ENCODE assay signal across 8 cellular contexts in the genomic region with DNA sequence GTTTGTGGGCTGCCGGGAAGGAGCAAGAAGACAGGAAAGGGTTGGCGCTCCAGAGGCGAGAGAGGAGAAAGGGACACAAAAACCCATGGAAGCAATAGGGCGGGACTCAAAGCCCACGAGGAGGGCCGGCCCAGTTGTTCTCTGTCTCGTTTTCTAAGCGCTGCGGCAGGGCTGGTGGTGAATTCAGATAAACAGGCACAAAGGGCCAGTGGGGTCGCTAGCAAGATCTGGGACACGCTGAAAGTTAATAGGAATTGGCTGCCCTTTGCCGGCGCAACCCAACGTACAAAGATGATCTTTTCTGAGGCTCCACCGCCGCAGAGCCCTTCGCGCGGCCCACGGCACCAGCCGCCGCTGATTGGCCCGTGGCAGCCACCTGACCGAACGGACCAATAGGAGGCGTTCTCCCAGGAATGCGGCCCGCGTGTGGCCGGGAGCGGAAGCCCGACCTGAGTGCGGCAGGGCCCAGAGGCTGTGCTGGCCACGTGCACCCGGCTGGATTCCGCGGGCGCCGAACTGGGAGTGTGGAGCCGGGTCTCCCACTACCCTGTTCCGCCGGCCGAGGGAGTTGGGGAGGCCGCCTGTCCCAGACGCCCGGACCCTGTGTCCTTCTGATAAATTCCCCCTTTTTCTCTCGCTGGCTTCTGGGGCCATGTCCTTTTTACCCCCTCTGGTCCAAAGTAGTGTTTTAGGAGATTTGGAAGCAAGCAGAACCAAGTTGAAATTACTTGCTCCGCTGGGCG. TPM values are rescaled to one million over a fixed set of nuclear protein-coding genes. Genes with fewer than 3 reads are reported as not detected.
DNase-seq lines count a peak whose midpoint lies in the region; ATAC-seq and TF ChIP-seq lines count a peak whose summit lies in the region.

No MANE protein-coding gene starts in this region.

- H3K36me3 ChIP-seq in HUES64 (ENCODE audit: insufficient read depth, low read length), result no peaks in the 10 kb centered on the region

- 70% methylated on average over 49 of the region's 49 CpGs for WGBS in HUES64

- ATAC-seq in stimulated activated naive CD8-positive, alpha-beta T cell treated with anti-CD3 and anti-CD28 coated beads, Interleukin-15, amount 100 ng/mL, for 72 hours, result peak; percentile 97
- ATAC-seq in HG02970 (IDR thresholded peaks at IDR 0.05; ENCODE audit: low FRiP score, unreplicated experiment), result no peak

- peak overlapping the region; percentile 57 for H3K9ac ChIP-seq in HUES64 (ENCODE audit: low read depth, low read length)

- H3K4me3 ChIP-seq in HUES64 (ENCODE audit: low read length) (no peak overlapping the region), fibroblast of the aortic adventitia (ENCODE audit: low read depth, low read length) (no peak overlapping the region)

- no peaks in the 10 kb centered on the region for H3K4me1 ChIP-seq in HUES64 (ENCODE audit: insufficient read depth, low read length)

- peak overlapping the region; percentile 63 for H3K27ac Mint-ChIP-seq in activated T-helper 2 cell treated with anti-CD3 and anti-CD28 coated beads, Interferon-gamma antibody, Interleukin-2, Interleukin-4, amounts not matched to agents 10 μg/mL and 5 μg/mL and 100 μg/mL, durations not matched to agents 14 hours and 24 hours and 36 hours
- peak overlapping the region; percentile 84 to 94 for H3K27ac Mint-ChIP-seq in stimulated activated naive CD8-positive, alpha-beta T cell treated with anti-CD3 and anti-CD28 coated beads, Interleukin-15, amount 100 ng/mL, for 72 hours

- H3K27me3 ChIP-seq in HUES64 (ENCODE audit: insufficient read depth, low read length), result no peaks in the 10 kb centered on the region

- H3K9me3 ChIP-seq in HUES64 (ENCODE audit: insufficient read depth, low read depth, low read length), result no peaks in the 10 kb centered on the region

- TF ChIP-seq CTCF in fibroblast of the aortic adventitia (IDR thresholded peaks at IDR 0.05; ENCODE audit: insufficient read depth, low read length), result no peak

- H3K27me3 Mint-ChIP-seq in activated T-helper 2 cell treated with anti-CD3 and anti-CD28 coated beads, Interferon-gamma antibody, Interleukin-2, Interleukin-4, amounts not matched to agents 10 μg/mL and 5 μg/mL and 100 μg/mL, durations not matched to agents 14 hours and 24 hours and 36 hours (ENCODE audit: low read depth), result no peaks in the 10 kb centered on the region
- H3K27me3 Mint-ChIP-seq in stimulated activated naive CD8-positive, alpha-beta T cell treated with anti-CD3 and anti-CD28 coated beads, Interleukin-15, amount 100 ng/mL, for 72 hours, result no peaks in the 10 kb centered on the region

- intact Hi-C loops in activated T-helper 2 cell treated with anti-CD3 and anti-CD28 coated beads, Interferon-gamma antibody, Interleukin-2, Interleukin-4, amounts not matched to agents 10 μg/mL and 5 μg/mL and 100 μg/mL, durations not matched to agents 14 hours and 24 hours and 36 hours (cut with micrococcal nuclease), result loop anchor here (1.0 to 5.0 kb wide), 2 partner anchors 16 to 50 kb away; a partner anchor contains a TSS

- no peak overlapping the region for H3K27ac ChIP-seq in HUES64 (ENCODE audit: low read depth, low read length)

- no peaks in the 10 kb centered on the region for H3K36me3 Mint-ChIP-seq in activated T-helper 2 cell treated with anti-CD3 and anti-CD28 coated beads, Interferon-gamma antibody, Interleukin-2, Interleukin-4, amounts not matched to agents 10 μg/mL and 5 μg/mL and 100 μg/mL, durations not matched to agents 14 hours and 24 hours and 36 hours (ENCODE audit: low read depth)

- peaks cover 14% of the 10 kb centered on the region for H3K4me1 Mint-ChIP-seq in activated T-helper 2 cell treated with anti-CD3 and anti-CD28 coated beads, Interferon-gamma antibody, Interleukin-2, Interleukin-4, amounts not matched to agents 10 μg/mL and 5 μg/mL and 100 μg/mL, durations not matched to agents 14 hours and 24 hours and 36 hours (ENCODE audit: low read depth)
- H3K4me1 Mint-ChIP-seq in stimulated activated naive CD8-positive, alpha-beta T cell treated with anti-CD3 and anti-CD28 coated beads, Interleukin-15, amount 100 ng/mL, for 72 hours, result peaks cover 27% of the 10 kb centered on the region

- no peaks in the 10 kb centered on the region for H3K9me3 Mint-ChIP-seq in activated T-helper 2 cell treated with anti-CD3 and anti-CD28 coated beads, Interferon-gamma antibody, Interleukin-2, Interleukin-4, amounts not matched to agents 10 μg/mL and 5 μg/mL and 100 μg/mL, durations not matched to agents 14 hours and 24 hours and 36 hours
- H3K9me3 Mint-ChIP-seq in stimulated activated naive CD8-positive, alpha-beta T cell treated with anti-CD3 and anti-CD28 coated beads, Interleukin-15, amount 100 ng/mL, for 72 hours, result no peaks in the 10 kb centered on the region

- DNase-seq in DMS114 treated with DMSO at 0.1 percent for 48 hours (lab: John Stamatoyannopoulos, UW; ENCODE audit: unreplicated experiment) (peak; percentile 53), fibroblast of the aortic adventitia (ENCODE audit: low read depth) (peak; percentile 81), occipital lobe (lab: John Stamatoyannopoulos, UW) (peak; percentile 86), SW 1271 (lab: John Stamatoyannopoulos, UW) (no peak)
- DNase-seq in activated T-helper 2 cell treated with anti-CD3 and anti-CD28 coated beads, Interferon-gamma antibody, Interleukin-2, Interleukin-4, amounts not matched to agents 10 μg/mL and 5 μg/mL and 100 μg/mL, durations not matched to agents 14 hours and 24 hours and 36 hours (ENCODE audit: low spot score), result peak; percentile 75
- DNase-seq in stimulated activated naive CD8-positive, alpha-beta T cell treated with anti-CD3 and anti-CD28 coated beads, Interleukin-15, amount 100 ng/mL, for 72 hours, result peak; percentile 80 to 90

- peak overlapping the region; percentile 59 for H3K4me3 Mint-ChIP-seq in activated T-helper 2 cell treated with anti-CD3 and anti-CD28 coated beads, Interferon-gamma antibody, Interleukin-2, Interleukin-4, amounts not matched to agents 10 μg/mL and 5 μg/mL and 100 μg/mL, durations not matched to agents 14 hours and 24 hours and 36 hours (ENCODE audit: low read depth)
- H3K4me3 Mint-ChIP-seq in stimulated activated naive CD8-positive, alpha-beta T cell treated with anti-CD3 and anti-CD28 coated beads, Interleukin-15, amount 100 ng/mL, for 72 hours, result peak overlapping the region; percentile 72 to 78

RNA-seq across cellular contexts. Expression of a gene that starts 16.8 kb away (rescaled TPM):
- polyA plus RNA-seq in HUES64 (2013, experiment 1 of 2), result 47.0 TPM
- polyA plus RNA-seq in HUES64 (2013, experiment 2 of 2), result 40.2 TPM
- total RNA-seq in activated T-helper 2 cell treated with anti-CD3 and anti-CD28 coated beads, Interferon-gamma antibody, Interleukin-2, Interleukin-4, amounts not matched to agents 10 μg/mL and 5 μg/mL and 100 μg/mL, durations not matched to agents 14 hours and 24 hours and 36 hours, result 100.0 and 103 TPM in 2 replicates
- total RNA-seq in fibroblast of the aortic adventitia (ENCODE audit: low replicate concordance) (50.3 and 136 TPM in 2 replicates), occipital lobe (89.8 TPM)

RNA-seq across cellular contexts. Expression of a gene that starts 30.1 kb away (rescaled TPM):
- polyA plus RNA-seq in HUES64 (2013, experiment 1 of 2), result 41.5 TPM
- 41.3 TPM for polyA plus RNA-seq in HUES64 (2013, experiment 2 of 2)
- 1.1 and 1.2 TPM in 2 replicates for total RNA-seq in activated T-helper 2 cell treated with anti-CD3 and anti-CD28 coated beads, Interferon-gamma antibody, Interleukin-2, Interleukin-4, amounts not matched to agents 10 μg/mL and 5 μg/mL and 100 μg/mL, durations not matched to agents 14 hours and 24 hours and 36 hours
- 0.74 TPM in 1 of 2 replicates, not detected in the other for total RNA-seq in fibroblast of the aortic adventitia (ENCODE audit: low replicate concordance)
- 1.6 TPM for total RNA-seq in occipital lobe

Comparison
In these comparisons a context has a peak if more than half of its experiments do, and no peak if none do; other contexts are left out.
1. DNase-seq: peak in DMS114 treated with DMSO at 0.1 percent for 48 hours (single experiment), activated T-helper 2 cell treated with anti-CD3 and anti-CD28 coated beads, Interferon-gamma antibody, Interleukin-2, Interleukin-4, amounts not matched to agents 10 μg/mL and 5 μg/mL and 100 μg/mL, durations not matched to agents 14 hours and 24 hours and 36 hours (single experiment), fibroblast of the aortic adventitia (single experiment), occipital lobe (single experiment) and stimulated activated naive CD8-positive, alpha-beta T cell treated with anti-CD3 and anti-CD28 coated beads, Interleukin-15, amount 100 ng/mL, for 72 hours (2 of 2); none in SW 1271 (0 of 2).